In genomic region chr4:82890602-82890912, GRCh38 we compare ENCODE assay signal across 8 cellular contexts. TPM values are rescaled to one million over a fixed set of nuclear protein-coding genes. Genes with fewer than 3 reads are reported as not detected.
DNase-seq lines count a peak whose midpoint lies in the region; ATAC-seq and FAIRE-seq lines count a peak whose summit lies in the region.

No MANE protein-coding gene starts in this region.

- H3K27ac ChIP-seq in cingulate gyrus (ENCODE audit: low read depth, low read length) = peak overlapping the region; percentile 96
- peak overlapping the region; percentile 99 for H3K27ac ChIP-seq in naive thymus-derived CD4-positive, alpha-beta T cell (ENCODE audit: low read depth, low read length)

- ATAC-seq in naive thymus-derived CD4-positive, alpha-beta T cell = no peak

- no peaks in the 10 kb centered on the region for H3K9me3 ChIP-seq in MG63
- H3K9me3 ChIP-seq in naive thymus-derived CD4-positive, alpha-beta T cell (ENCODE audit: control insufficient read depth in 2 of 3, low read length in 3 of 3) = no peaks in the 10 kb centered on the region

- H3K4me1 Mint-ChIP-seq in naive thymus-derived CD4-positive, alpha-beta T cell = peaks cover 23 to 54% (median 43%) of the 10 kb centered on the region in 7 donors

- H3K27ac Mint-ChIP-seq in naive thymus-derived CD4-positive, alpha-beta T cell = peak overlapping the region; percentile 92 to 99 (median 97)

- H3K4me1 ChIP-seq in naive thymus-derived CD4-positive, alpha-beta T cell (ENCODE audit: control insufficient read depth in 2 of 2, insufficient read depth in 2 of 2, low read length in 2 of 2) = peaks cover 11 to 12% of the 10 kb centered on the region in 2 donors

- POLR2A ChIA-PET in naive thymus-derived CD4-positive, alpha-beta T cell (lab: Charles Lee) = interaction anchor here (0.9 to 3.1 kb wide), 4 partner anchors 9 to 145 kb away, joined by 3 to 26 read pairs (median 6); partner anchors contain the start of genes COPS4 and THAP9

- FAIRE-seq in GM19239 (lab: Jason Lieb, UNC) = peak; percentile 8

- intact Hi-C loops in naive thymus-derived CD4-positive, alpha-beta T cell (cut with micrococcal nuclease) = loop anchor here (2.0 to 5.0 kb wide), 6 partner anchors 14 to 1418 kb away; partner anchors contain the start of genes ABRAXAS1 (in 1 of the 2), COQ2 (in 1 of the 2) and RASGEF1B (in 1 of the 2)

- no peaks in the 10 kb centered on the region for H3K27me3 ChIP-seq in MG63
- no peaks in the 10 kb centered on the region for H3K27me3 ChIP-seq in naive thymus-derived CD4-positive, alpha-beta T cell (ENCODE audit: control insufficient read depth in 2 of 2, insufficient read depth in 2 of 2, low read length in 2 of 2)

- DNase-seq in GM19239 (ENCODE audit: insufficient read length, low spot score) (no peak), MG63 (no peak), D341Med (ENCODE audit: low spot score) (no peak), NCI-H748 (lab: John Stamatoyannopoulos, UW; ENCODE audit: unreplicated experiment) (no peak), NCI-H2196 treated with DMSO at 0.1 percent for 48 hours (lab: John Stamatoyannopoulos, UW; ENCODE audit: unreplicated experiment) (no peak), kidney tubule cell (ENCODE audit: low spot score) (no peak)
- DNase-seq in naive thymus-derived CD4-positive, alpha-beta T cell = no peak

- H3K27me3 Mint-ChIP-seq in naive thymus-derived CD4-positive, alpha-beta T cell = no peaks in the 10 kb centered on the region

- CTCF ChIA-PET in naive thymus-derived CD4-positive, alpha-beta T cell (lab: Charles Lee) = no interaction called here

- peaks cover 0 to 2% (median 0%) of the 10 kb centered on the region in 11 donors for H3K9me3 Mint-ChIP-seq in naive thymus-derived CD4-positive, alpha-beta T cell

- peak overlapping the region; percentile 86 to 96 (median 93) for H3K4me3 Mint-ChIP-seq in naive thymus-derived CD4-positive, alpha-beta T cell

- peak overlapping the region; percentile 86 for H3K4me3 ChIP-seq in MG63
- peak overlapping the region; percentile 96 for H3K4me3 ChIP-seq in naive thymus-derived CD4-positive, alpha-beta T cell (ENCODE audit: low read length)

- H3K36me3 ChIP-seq in MG63 = peaks cover 36% of the 10 kb centered on the region
- H3K36me3 ChIP-seq in naive thymus-derived CD4-positive, alpha-beta T cell (ENCODE audit: control insufficient read depth in 2 of 3, insufficient read depth in 3 of 3, low read length in 3 of 3) = peaks cover 0 to 22% (median 0%) of the 10 kb centered on the region in 3 experiments

- H3K36me3 Mint-ChIP-seq in naive thymus-derived CD4-positive, alpha-beta T cell = peaks cover 5 to 23% (median 7%) of the 10 kb centered on the region in 5 donors

RNA-seq across cellular contexts. Expression of gene SEC31A, which starts 0.4 kb away (rescaled TPM):
- 116 and 139 TPM in 2 replicates for total RNA-seq in MG63 (2014; rRNA removed; shearing (Covaris generic); ENCODE audit: low replicate concordance)
- 100 to 1,000 TPM; 137 to 168 (median 149) TPM for total RNA-seq in naive thymus-derived CD4-positive, alpha-beta T cell
- 100 to 1,000 TPM; 130 to 136 TPM for polyA plus RNA-seq in naive thymus-derived CD4-positive, alpha-beta T cell

RNA-seq across cellular contexts. Expression of gene THAP9, which starts 10.0 kb away (rescaled TPM):
- 0.37 and 2.9 TPM in 2 replicates for total RNA-seq in MG63 (2014; rRNA removed; shearing (Covaris generic); ENCODE audit: low replicate concordance)
- 1 to 10 TPM; 2.2 to 4.9 (median 4.4) TPM for total RNA-seq in naive thymus-derived CD4-positive, alpha-beta T cell
- 1 to 10 TPM; 1.7 to 2.7 TPM for polyA plus RNA-seq in naive thymus-derived CD4-positive, alpha-beta T cell
